ENCODE assay signal across 16 cellular contexts in the genomic region with DNA sequence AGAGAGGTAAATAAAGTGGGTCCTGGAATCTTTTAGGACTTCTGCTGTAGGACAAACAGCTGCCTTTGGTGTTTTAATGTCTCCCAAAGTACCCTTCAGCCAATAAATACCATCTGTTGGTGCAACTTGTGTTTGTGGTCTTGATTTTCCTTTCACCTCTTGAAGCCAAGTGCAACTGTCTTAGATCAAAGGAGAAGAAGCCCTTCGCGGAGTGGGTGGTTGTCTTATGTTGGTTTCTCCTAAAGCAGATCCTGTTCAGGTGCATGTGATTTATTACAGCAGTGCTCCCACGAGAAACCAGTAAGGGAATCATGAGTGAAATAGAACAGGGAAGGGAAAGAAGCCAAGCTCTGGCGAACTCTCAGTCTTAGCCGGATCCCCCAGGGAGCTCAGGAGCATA. TPM values are rescaled to one million over a fixed set of nuclear protein-coding genes. Genes with fewer than 3 reads are reported as not detected.
DNase-seq lines count a peak whose midpoint lies in the region; TF ChIP-seq lines count a peak whose summit lies in the region.
"Had no signal": no experiment of that assay in that cellular context is flagged by ENCODE, and none has a peak within 500 bp of the region (broad histone marks: within the 10 kb centered on the region; RNA-seq: fewer than 3 reads in every experiment).

No MANE protein-coding gene starts in this region.

- peaks cover 0 to 64% (median 9%) of the 10 kb centered on the region in 4 donors for H3K27me3 ChIP-seq in esophagus muscularis mucosa
- H3K27me3 ChIP-seq: BLaER1 treated with 17β-estradiol and CSF1 and Interleukin-3, amounts not matched to agents 10 nM and 100 nM had no signal

- H3K36me3 ChIP-seq in esophagus muscularis mucosa: no peaks in the 10 kb centered on the region
- H3K36me3 ChIP-seq: BLaER1 treated with 17β-estradiol and CSF1 and Interleukin-3, amounts not matched to agents 10 nM and 100 nM had no signal

- H3K27me3 Mint-ChIP-seq in neural crest cell (ENCODE audit: low read depth): no peaks in the 10 kb centered on the region
- peaks cover 37% of the 10 kb centered on the region for H3K27me3 Mint-ChIP-seq in activated T-cell treated with anti-CD3 and anti-CD28 coated beads, Interleukin-2, amount 50 U/mL, for 24 hours
- H3K27me3 Mint-ChIP-seq: B cell had no signal

- peaks cover 3% of the 10 kb centered on the region for H3K36me3 Mint-ChIP-seq in neural crest cell (ENCODE audit: low read depth)
- no peaks in the 10 kb centered on the region for H3K36me3 Mint-ChIP-seq in activated T-cell treated with anti-CD3 and anti-CD28 coated beads, Interleukin-2, amount 50 U/mL, for 24 hours (ENCODE audit: low read depth)
- H3K36me3 Mint-ChIP-seq: CD14-positive monocyte; CD8-positive, alpha-beta memory T cell had no signal

- no peaks in the 10 kb centered on the region for H3K9me3 Mint-ChIP-seq in neural crest cell
- no peaks in the 10 kb centered on the region for H3K9me3 Mint-ChIP-seq in activated T-cell treated with anti-CD3 and anti-CD28 coated beads, Interleukin-2, amount 50 U/mL, for 24 hours
- H3K9me3 Mint-ChIP-seq: CD4-positive, alpha-beta T cell had no signal

- TF ChIP-seq POLR2A in esophagus muscularis mucosa (IDR thresholded peaks at IDR 0.05; ENCODE audit: low read depth): no peak

- no peaks in the 10 kb centered on the region for H3K4me1 ChIP-seq in esophagus muscularis mucosa

- peaks cover 15% of the 10 kb centered on the region for H3K4me1 Mint-ChIP-seq in neural crest cell
- no peaks in the 10 kb centered on the region for H3K4me1 Mint-ChIP-seq in activated T-cell treated with anti-CD3 and anti-CD28 coated beads, Interleukin-2, amount 50 U/mL, for 24 hours (ENCODE audit: low read depth)
- H3K4me1 Mint-ChIP-seq: CD8-positive, alpha-beta memory T cell had no signal

- 67% methylated on average over 5 of the region's 5 CpGs for WGBS in esophagus muscularis mucosa

- TF ChIP-seq EP300 in esophagus muscularis mucosa (IDR thresholded peaks at IDR 0.05): no peak

- no peak overlapping the region for H3K4me3 ChIP-seq in esophagus muscularis mucosa
- H3K4me3 ChIP-seq: BLaER1 treated with 17β-estradiol and CSF1 and Interleukin-3, amounts not matched to agents 10 nM and 100 nM had no signal

- intact Hi-C loops in esophagus muscularis mucosa (cut with DNase I): no loop called here

- DNase-seq in DMS 273 (lab: John Stamatoyannopoulos, UW; ENCODE audit: unreplicated experiment): peak; percentile 57
- DNase-seq in DMS 273 treated with DMSO at 0.1 percent for 48 hours (lab: John Stamatoyannopoulos, UW): no peak
- DNase-seq in NCI-H524 (lab: John Stamatoyannopoulos, UW): peak; percentile 27 to 73
- DNase-seq in neural crest cell (ENCODE audit: low read depth, low spot score): no peak
- no peak for DNase-seq in esophagus muscularis mucosa (ENCODE audit: extremely low spot score)
- DNase-seq in activated T-cell treated with anti-CD3 and anti-CD28 coated beads, Interleukin-2, amount 50 U/mL, for 24 hours: no peak
- DNase-seq: CD4-positive, alpha-beta T cell; CD8-positive, alpha-beta memory T cell; DMS153; GF-D8; GOT3; HCEC 1CT had no signal

- H3K27ac ChIP-seq in esophagus muscularis mucosa (replicated peaks in 1 of 4): no peak overlapping the region
- H3K27ac ChIP-seq: 22Rv1; BLaER1 treated with 17β-estradiol and CSF1 and Interleukin-3, amounts not matched to agents 10 nM and 100 nM had no signal

- no peaks in the 10 kb centered on the region for H3K9me3 ChIP-seq in esophagus muscularis mucosa
- H3K9me3 ChIP-seq: BLaER1 treated with 17β-estradiol and CSF1 and Interleukin-3, amounts not matched to agents 10 nM and 100 nM had no signal

- TF ChIP-seq CTCF in neural crest cell (conservative IDR thresholded peaks at IDR 0.05) (no peak), esophagus muscularis mucosa (IDR thresholded peaks at IDR 0.05) (no peak)

- peak overlapping the region; percentile 27 for H3K27ac Mint-ChIP-seq in neural crest cell (ENCODE audit: unreplicated experiment)
- no peak overlapping the region for H3K27ac Mint-ChIP-seq in activated T-cell treated with anti-CD3 and anti-CD28 coated beads, Interleukin-2, amount 50 U/mL, for 24 hours
- H3K27ac Mint-ChIP-seq: B cell; CD14-positive monocyte; CD4-positive, alpha-beta T cell; CD8-positive, alpha-beta memory T cell had no signal

- H3K4me3 Mint-ChIP-seq in neural crest cell: no peak overlapping the region
- no peak overlapping the region for H3K4me3 Mint-ChIP-seq in activated T-cell treated with anti-CD3 and anti-CD28 coated beads, Interleukin-2, amount 50 U/mL, for 24 hours
- H3K4me3 Mint-ChIP-seq: B cell; CD14-positive monocyte; CD4-positive, alpha-beta T cell; CD8-positive, alpha-beta memory T cell had no signal

RNA-seq across cellular contexts. Expression of gene HRK, which starts 27.7 kb away (rescaled TPM):
- 1.7 and 2.2 TPM in 2 replicates for total RNA-seq in neural crest cell
- under 1 TPM in 2 of 4 donors, not detected in 2; 0.11 to 0.17 TPM for total RNA-seq in esophagus muscularis mucosa
- total RNA-seq: CD4-positive, alpha-beta T cell; CD8-positive, alpha-beta memory T cell had no signal

RNA-seq across cellular contexts. Expression of gene FBXW8, which starts 57.2 kb away (rescaled TPM):
- total RNA-seq in neural crest cell (34.8 and 37.9 TPM in 2 replicates), esophagus muscularis mucosa (10 to 100 TPM; 11.9 to 13.9 (median 13.3) TPM)

Comparison
In these comparisons a context has a peak if more than half of its experiments do, and no peak if none do; other contexts are left out.
1. DNase-seq: peak in DMS 273 (single experiment) and NCI-H524 (2 of 2); none in DMS 273 treated with DMSO at 0.1 percent for 48 hours (single experiment), neural crest cell (single experiment), esophagus muscularis mucosa (single experiment) and activated T-cell treated with anti-CD3 and anti-CD28 coated beads, Interleukin-2, amount 50 U/mL, for 24 hours (single experiment).